In genomic region chr10:75111367-75111905, GRCh38 we compare ENCODE assay signal across 8 cellular contexts. TPM values are rescaled to one million over a fixed set of nuclear protein-coding genes. Genes with fewer than 3 reads are reported as not detected.
DNase-seq lines count a peak whose midpoint lies in the region; ATAC-seq, FAIRE-seq and TF ChIP-seq lines count a peak whose summit lies in the region.

SAMD8 (plus strand) TSS chr10:75111656; CDS start chr10:75150529, 38,873 bp downstream.

- peak within 1 kb of the TSS; percentile 83 for H3K4me2 ChIP-seq in HepG2 (ENCODE audit: low read depth, low read length)

- no peaks in the 10 kb centered on the region; a peak in 1 of 5 replicates for H3K36me3 ChIP-seq in HepG2 (replicated peaks in 1 of 2; ENCODE audit: control insufficient read depth in 1 of 2, insufficient read depth in 2 of 2, low read length in 2 of 2)

- POLR2A ChIA-PET in HepG2 (lab: Yijun Ruan, JAX): interaction anchor here (0.6 to 2.6 kb wide), 7 partner anchors 8 to 126 kb away, joined by 3 to 10 read pairs (median 3); partner anchors contain the start of gene VDAC2

- ATAC-seq in GM18861 (IDR thresholded peaks at IDR 0.05; ENCODE audit: unreplicated experiment) (peak; percentile 79), HG03196 (IDR thresholded peaks at IDR 0.05; ENCODE audit: unreplicated experiment) (peak; percentile 75), HepG2 (peak; percentile 74; the same call in 2 of the 3 replicates)

- H3K9ac ChIP-seq in HepG2 (ENCODE audit: insufficient read depth, low read depth, low read length): peak within 1 kb of the TSS; percentile 80

- peaks cover 69% of the 10 kb centered on the region for H3K4me1 ChIP-seq in HepG2 (ENCODE audit: insufficient read depth, low read length)

- DNase-seq in A172 (ENCODE audit: low spot score): peak; percentile 92
- DNase-seq in NCI-H526 treated with DMSO at 0.1 percent for 48 hours (lab: John Stamatoyannopoulos, UW): peak; percentile 78
- peak; percentile 93 to 95 for DNase-seq in activated CD4-positive, alpha-beta T cell treated with anti-CD3 and anti-CD28 coated beads, Interleukin-2, amount 50 U/mL, for 4 hours
- DNase-seq in dedifferentiated amniotic fluid mesenchymal stem cell (ENCODE audit: extremely low spot score): peak; percentile 98
- peak; percentile 95 for DNase-seq in HepG2 (ENCODE audit: low spot score)
- DNase-seq in stimulated activated CD4-positive, alpha-beta T cell treated with anti-CD3 and anti-CD28 coated beads, Interleukin-2, amount 100 ng/mL, for 4 hours (ENCODE audit: low read depth): peak; percentile 93

- peak; percentile 43 for TF ChIP-seq CTCF in HepG2 (CRISPR knock-in tag; IDR thresholded peaks at IDR 0.05)

- CTCF ChIA-PET in HepG2 (lab: Yijun Ruan, JAX; ENCODE audit: low intra/inter-chr PET ratio, low total read pairs): no interaction called here

- in situ Hi-C loops in HepG2 (cut with HindIII; ENCODE audit: extremely low pct_ligation_motif_present, low pct_unique_long_range_greater_than_20kb): loop anchor here (5.0 kb wide), 1 partner anchor 121 kb away; no protein-coding TSS in a partner anchor

- peak within 1 kb of the TSS; percentile 91 for H3K27ac ChIP-seq in HepG2 (ENCODE audit: extremely low read length, insufficient read depth, low read length)

- BruUV-seq in HepG2 (replicated peaks; lab: Mats Ljungman, UMichigan): no TSS peak

- no peak for FAIRE-seq in HepG2 (lab: Jason Lieb, UNC)

- peaks cover 2% of the 10 kb centered on the region; the same call in 1 of the 2 replicates for H4K20me1 ChIP-seq in HepG2 (ENCODE audit: insufficient read depth, low read length)

- peak in 1 of 2 experiments; percentile 67; a peak in 2 of 4 replicates for TF ChIP-seq POLR2A in HepG2 (IDR thresholded peaks at IDR 0.05; ENCODE audit: insufficient read depth in 1 of 2, low read depth in 2 of 2, low read length in 2 of 2)

- H3K9me3 ChIP-seq in HepG2 (ENCODE audit: low read length): no peaks in the 10 kb centered on the region

- intact Hi-C loops in HepG2 (cut with micrococcal nuclease; ENCODE audit: unreplicated experiment): loop anchor here (5.0 kb wide), 2 partner anchors 76 to 121 kb away; no protein-coding TSS in a partner anchor

- peak within 1 kb of the TSS; percentile 84 for H2AFZ ChIP-seq in HepG2 (ENCODE audit: low read length)

- peaks cover 42% of the 10 kb centered on the region for H3K79me2 ChIP-seq in HepG2 (ENCODE audit: insufficient read depth, low read length)

- 0% methylated on average over 15 of the region's 61 CpGs for WGBS in HepG2 (ENCODE audit: low lambda C conversion rate)

- TF ChIP-seq RAD21 in HepG2 (CRISPR knock-in tag; IDR thresholded peaks at IDR 0.05): no peak

- H3K4me3 ChIP-seq in HepG2 (replicated peaks in 1 of 3; ENCODE audit: insufficient read depth in 1 of 3, low read depth in 2 of 3, low read length in 3 of 3): peak within 1 kb of the TSS; percentile 92 to 95 (median 94)

- no peak for TF ChIP-seq EP300 in HepG2 (IDR thresholded peaks at IDR 0.05; ENCODE audit: low read depth in 2 of 2, low read length in 2 of 2)
- no peak for TF ChIP-seq EP300 in HepG2 (CRISPR knock-in tag; IDR thresholded peaks at IDR 0.05; ENCODE audit: borderline replicate concordance)

- no peaks in the 10 kb centered on the region; a peak in 1 of 5 replicates for H3K27me3 ChIP-seq in HepG2 (ENCODE audit: control insufficient read depth in 1 of 2, insufficient read depth in 2 of 2, low read length in 2 of 2)

TF ChIP-seq in HepG2, 621 proteins besides CTCF, POLR2A, EP300 and RAD21 (continues in another document):
- TF ChIP-seq SP140L (CRISPR knock-in tag; IDR thresholded peaks at IDR 0.05; ENCODE audit: borderline replicate concordance) (no peak), SUZ12 (IDR thresholded peaks at IDR 0.05; ENCODE audit: low read depth, low read length) (no peak), TEAD2 (CRISPR knock-in tag; IDR thresholded peaks at IDR 0.05) (no peak), CENPT (CRISPR knock-in tag; IDR thresholded peaks at IDR 0.05; ENCODE audit: low read depth) (no peak), ZNF570 (CRISPR knock-in tag; IDR thresholded peaks at IDR 0.05; ENCODE audit: borderline replicate concordance) (no peak), CEBPG (CRISPR knock-in tag; IDR thresholded peaks at IDR 0.05) (no peak), CHD2 (IDR thresholded peaks at IDR 0.05; ENCODE audit: low read depth, low read length) (peak; percentile 93), ZNF441 (CRISPR knock-in tag; IDR thresholded peaks at IDR 0.05; ENCODE audit: borderline replicate concordance) (0 out of 2 replicates have a peak, but pooled peaks have one; percentile 33), HMG20B (CRISPR knock-in tag; conservative IDR thresholded peaks at IDR 0.05) (0 out of 2 replicates have a peak, but pooled peaks have one; percentile 23), ZFP1 (CRISPR knock-in tag; IDR thresholded peaks at IDR 0.05) (no peak), ZNF343 (CRISPR knock-in tag; IDR thresholded peaks at IDR 0.05) (peak; percentile 45; the same call in 1 of the 2 replicates), ZNF230 (CRISPR knock-in tag; IDR thresholded peaks at IDR 0.05) (peak; percentile 42; the same call in 1 of the 2 replicates), SRSF1 (optimal IDR thresholded peaks at IDR 0.05; ENCODE audit: low read depth, low read length) (peak; percentile 36), ZSCAN22 (CRISPR knock-in tag; IDR thresholded peaks at IDR 0.05) (no peak), ZNF337 (CRISPR knock-in tag; IDR thresholded peaks at IDR 0.05; ENCODE audit: borderline replicate concordance, low read depth) (0 out of 2 replicates have a peak, but pooled peaks have one; percentile 16), TARDBP (CRISPR knock-in tag; IDR thresholded peaks at IDR 0.05) (peak; percentile 73), TBP (CRISPR knock-in tag; IDR thresholded peaks at IDR 0.05) (no peak), ZNF589 (CRISPR knock-in tag; conservative IDR thresholded peaks at IDR 0.05) (0 out of 2 replicates have a peak, but pooled peaks have one; percentile 65), GFI1 (CRISPR knock-in tag; IDR thresholded peaks at IDR 0.05; ENCODE audit: borderline replicate concordance) (peak; percentile 33; the same call in 1 of the 2 replicates), AGO2 (optimal IDR thresholded peaks at IDR 0.05; ENCODE audit: low read depth, low read length) (peak; percentile 45)
- TF ChIP-seq, protein P1, sequence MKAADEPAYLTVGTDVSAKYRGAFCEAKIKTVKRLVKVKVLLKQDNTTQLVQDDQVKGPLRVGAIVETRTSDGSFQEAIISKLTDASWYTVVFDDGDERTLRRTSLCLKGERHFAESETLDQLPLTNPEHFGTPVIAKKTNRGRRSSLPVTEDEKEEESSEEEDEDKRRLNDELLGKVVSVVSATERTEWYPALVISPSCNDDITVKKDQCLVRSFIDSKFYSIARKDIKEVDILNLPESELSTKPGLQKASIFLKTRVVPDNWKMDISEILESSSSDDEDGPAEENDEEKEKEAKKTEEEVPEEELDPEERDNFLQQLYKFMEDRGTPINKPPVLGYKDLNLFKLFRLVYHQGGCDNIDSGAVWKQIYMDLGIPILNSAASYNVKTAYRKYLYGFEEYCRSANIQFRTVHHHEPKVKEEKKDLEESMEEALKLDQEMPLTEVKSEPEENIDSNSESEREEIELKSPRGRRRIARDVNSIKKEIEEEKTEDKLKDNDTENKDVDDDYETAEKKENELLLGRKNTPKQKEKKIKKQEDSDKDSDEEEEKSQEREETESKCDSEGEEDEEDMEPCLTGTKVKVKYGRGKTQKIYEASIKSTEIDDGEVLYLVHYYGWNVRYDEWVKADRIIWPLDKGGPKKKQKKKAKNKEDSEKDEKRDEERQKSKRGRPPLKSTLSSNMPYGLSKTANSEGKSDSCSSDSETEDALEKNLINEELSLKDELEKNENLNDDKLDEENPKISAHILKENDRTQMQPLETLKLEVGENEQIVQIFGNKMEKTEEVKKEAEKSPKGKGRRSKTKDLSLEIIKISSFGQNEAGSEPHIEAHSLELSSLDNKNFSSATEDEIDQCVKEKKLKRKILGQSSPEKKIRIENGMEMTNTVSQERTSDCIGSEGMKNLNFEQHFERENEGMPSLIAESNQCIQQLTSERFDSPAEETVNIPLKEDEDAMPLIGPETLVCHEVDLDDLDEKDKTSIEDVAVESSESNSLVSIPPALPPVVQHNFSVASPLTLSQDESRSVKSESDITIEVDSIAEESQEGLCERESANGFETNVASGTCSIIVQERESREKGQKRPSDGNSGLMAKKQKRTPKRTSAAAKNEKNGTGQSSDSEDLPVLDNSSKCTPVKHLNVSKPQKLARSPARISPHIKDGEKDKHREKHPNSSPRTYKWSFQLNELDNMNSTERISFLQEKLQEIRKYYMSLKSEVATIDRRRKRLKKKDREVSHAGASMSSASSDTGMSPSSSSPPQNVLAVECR (CRISPR knock-in tag; IDR thresholded peaks at IDR 0.05; ENCODE audit: borderline replicate concordance): peak; percentile 74; the same call in 1 of the 2 replicates

RNA-seq across cellular contexts. Expression of gene SAMD8, which starts in this region (rescaled TPM):
- total RNA-seq in A172 (2014; rRNA removed; shearing (Covaris generic)): 13.0 and 18.4 TPM in 2 replicates
- 10.3 and 10.4 TPM in 2 replicates for total RNA-seq in HepG2 (2016; rRNA removed; fragmentation: Illumina TruSeq; extraction: Trizol)
- 10.9 and 13.8 TPM in 2 replicates for total RNA-seq in HepG2 (2016; cell fraction: cytosol; rRNA removed; fragmentation: Illumina TruSeq; extraction: Trizol; ENCODE audit: low read depth)
- total RNA-seq in HepG2 (2016; cell fraction: insoluble cytoplasmic fraction; rRNA removed; fragmentation: Illumina TruSeq; extraction: Trizol): 9.3 and 9.8 TPM in 2 replicates
- 6.0 and 7.3 TPM in 2 replicates for total RNA-seq in HepG2 (2016; cell fraction: membrane; rRNA removed; fragmentation: Illumina TruSeq; extraction: Trizol)
- 10.6 and 11.4 TPM in 2 replicates for total RNA-seq in HepG2 (2016; cell fraction: nucleus; rRNA removed; fragmentation: Illumina TruSeq; extraction: Trizol)
- polyA plus RNA-seq in HepG2 (2011; rRNA removed): 12.2 and 13.2 TPM in 2 replicates
- 6.4 and 11.6 TPM in 2 replicates for polyA plus RNA-seq in HepG2 (2011; cell fraction: cytosol; rRNA removed)
- polyA plus RNA-seq in HepG2 (2011; cell fraction: nucleus; rRNA removed): 4.3 and 6.7 TPM in 2 replicates
- 6.4 and 6.6 TPM in 2 replicates for polyA plus RNA-seq in HepG2 (2012)
- 1.2 and 1.6 TPM in 2 replicates for polyA plus RNA-seq in HepG2 (2016; cell fraction: cytosol; fragmentation: Illumina TruSeq; extraction: Trizol; ENCODE audit: low read depth)
- 4.8 and 6.2 TPM in 2 replicates for polyA plus RNA-seq in HepG2 (2016; cell fraction: insoluble cytoplasmic fraction; fragmentation: Illumina TruSeq; extraction: Trizol; ENCODE audit: low read depth)
- polyA plus RNA-seq in HepG2 (2016; cell fraction: membrane; fragmentation: Illumina TruSeq; extraction: Trizol; ENCODE audit: low read depth): 2.2 and 2.8 TPM in 2 replicates
- polyA plus RNA-seq in HepG2 (2016; cell fraction: nucleus; fragmentation: Illumina TruSeq; extraction: Trizol; ENCODE audit: insufficient read depth, low read depth): 10.1 and 10.4 TPM in 2 replicates
- polyA minus RNA-seq in HepG2 (2011; rRNA and poly(A)+ RNA removed; ENCODE audit: low replicate concordance): 25.6 and 32.5 TPM in 2 replicates
- 14.2 and 18.8 TPM in 2 replicates for polyA minus RNA-seq in HepG2 (2011; cell fraction: cytosol; rRNA and poly(A)+ RNA removed)
- polyA minus RNA-seq in HepG2 (2011; cell fraction: nucleus; rRNA and poly(A)+ RNA removed): 14.0 and 15.4 TPM in 2 replicates

Comparison
In these comparisons a context has a peak if more than half of its experiments do, and no peak if none do; other contexts are left out.
1. Peak in every context shown above with its lines: DNase-seq, ATAC-seq, H3K4me3 ChIP-seq and H3K27ac ChIP-seq.